In the genomic region with DNA sequence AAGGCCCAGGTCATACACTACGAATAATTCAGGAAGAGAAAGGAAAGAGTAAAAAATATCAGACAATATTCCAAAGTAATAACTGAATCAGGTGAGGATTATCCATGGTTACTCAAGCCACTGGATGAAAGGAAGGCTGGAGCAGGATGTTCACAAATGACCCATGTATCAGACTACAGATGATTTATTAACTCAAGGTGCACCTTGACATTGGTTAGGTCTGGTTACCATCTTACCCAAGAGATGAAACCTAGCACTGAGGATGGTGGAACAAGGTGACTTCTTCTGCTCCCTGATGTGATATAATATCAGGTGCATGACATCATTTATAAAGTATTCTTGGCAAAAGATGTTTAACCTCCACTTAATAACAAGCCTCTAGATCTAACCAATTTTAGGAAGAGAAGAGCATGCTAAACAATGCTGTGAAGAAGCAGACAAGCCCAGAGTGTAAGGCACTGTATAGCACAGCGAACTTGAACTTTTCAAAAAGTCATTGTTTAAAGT, we compare ENCODE assay signal across 28 cellular contexts.
DNase-seq lines count a peak whose midpoint lies in the region; ATAC-seq lines count a peak whose summit lies in the region.
"Had no signal": no experiment of that assay in that cellular context is flagged by ENCODE, and none has a peak within 500 bp of the region (broad histone marks: within the 10 kb centered on the region; RNA-seq: fewer than 3 reads in every experiment).

No MANE protein-coding gene starts in this region.

- DNase-seq in activated T-cell treated with anti-CD3 and anti-CD28 coated beads, Interleukin-2, amount 50 U/mL, for 24 hours: no peak
- no peak for DNase-seq in activated T-cell treated with anti-CD3 and anti-CD28 coated beads, Interleukin-2, amount 50 U/mL, for 1 hour
- DNase-seq in CD8-positive, alpha-beta memory T cell: no peak
- no peak for DNase-seq in naive thymus-derived CD8-positive, alpha-beta T cell
- DNase-seq in NCI-H748 (lab: John Stamatoyannopoulos, UW; ENCODE audit: unreplicated experiment): no peak
- no peak for DNase-seq in T1000 (lab: John Stamatoyannopoulos, UW)
- DNase-seq: activated CD4-positive, CD25-positive, alpha-beta regulatory T cell; activated naive CD4-positive, alpha-beta T cell treated with anti-CD3 and anti-CD28 coated beads, Interleukin-2, amount 50 U/mL, for 16 hours; AML-193; aorta; EL; KBM-7; mucosa of descending colon; NCI-H1105; NCI-H187 treated with DMSO at 0.1 percent for 48 hours; NCI-H2171; NCI-H524 treated with DMSO at 0.1 percent for 48 hours; NK-92 treated with Interleukin-12 subunit alpha and Interleukin-12 subunit beta, amount 100 ng/mL, for 24 hours; retina; small intestine; stimulated activated naive CD8-positive, alpha-beta T cell treated with anti-CD3 and anti-CD28 coated beads, Interleukin-15, Interleukin-2, amounts not matched to agents 100 U/mL and 50 U/mL, for 24 hours; T-helper 1 cell; uterus had no signal

- CTCF ChIA-PET in CD8-positive, alpha-beta memory T cell (lab: Charles Lee): interaction anchor here (1.2 kb wide), 1 partner anchor 63 kb away, joined by 3 read pairs; no protein-coding TSS in a partner anchor

- no peak overlapping the region for H3K4me3 ChIP-seq in CD8-positive, alpha-beta memory T cell (ENCODE audit: low read length)
- H3K4me3 ChIP-seq: mucosa of descending colon, thoracic aorta, uterus had no signal

- H3K4me1 ChIP-seq in CD8-positive, alpha-beta memory T cell (ENCODE audit: insufficient read depth, low read length): peaks cover 88% of the 10 kb centered on the region

- peaks cover 89% of the 10 kb centered on the region for H3K36me3 Mint-ChIP-seq in activated T-cell treated with anti-CD3 and anti-CD28 coated beads, Interleukin-2, amount 50 U/mL, for 24 hours (ENCODE audit: low read depth)
- peaks cover 5 to 74% (median 12%) of the 10 kb centered on the region in 3 donors for H3K36me3 Mint-ChIP-seq in CD8-positive, alpha-beta memory T cell
- peaks cover 32% of the 10 kb centered on the region for H3K36me3 Mint-ChIP-seq in activated naive CD8-positive, alpha-beta T cell
- peaks cover 9 to 27% (median 21%) of the 10 kb centered on the region in 3 donors for H3K36me3 Mint-ChIP-seq in naive thymus-derived CD8-positive, alpha-beta T cell

- H3K9me3 ChIP-seq in CD8-positive, alpha-beta memory T cell (ENCODE audit: low read length): no peaks in the 10 kb centered on the region
- H3K9me3 ChIP-seq: mucosa of descending colon, thoracic aorta, uterus had no signal

- H3K4me1 Mint-ChIP-seq in activated T-cell treated with anti-CD3 and anti-CD28 coated beads, Interleukin-2, amount 50 U/mL, for 24 hours (ENCODE audit: low read depth): peaks cover 90% of the 10 kb centered on the region
- peaks cover 88 to 96% (median 96%) of the 10 kb centered on the region in 3 donors for H3K4me1 Mint-ChIP-seq in CD8-positive, alpha-beta memory T cell
- peaks cover 87% of the 10 kb centered on the region for H3K4me1 Mint-ChIP-seq in activated naive CD8-positive, alpha-beta T cell (ENCODE audit: low read depth)
- peaks cover 39 to 91% (median 86%) of the 10 kb centered on the region in 4 donors for H3K4me1 Mint-ChIP-seq in naive thymus-derived CD8-positive, alpha-beta T cell

- POLR2A ChIA-PET in CD8-positive, alpha-beta memory T cell (lab: Charles Lee): no interaction called here
- POLR2A ChIA-PET in naive thymus-derived CD8-positive, alpha-beta T cell (lab: Charles Lee): interaction anchor here (1.0 kb wide), 1 partner anchor 14 kb away, joined by 3 read pairs; no protein-coding TSS in a partner anchor

- no peak overlapping the region for H3K4me3 Mint-ChIP-seq in activated T-cell treated with anti-CD3 and anti-CD28 coated beads, Interleukin-2, amount 50 U/mL, for 24 hours
- peak overlapping the region in 2 of 7 donors; percentile 1 to 28 for H3K4me3 Mint-ChIP-seq in CD8-positive, alpha-beta memory T cell
- no peak overlapping the region for H3K4me3 Mint-ChIP-seq in activated naive CD8-positive, alpha-beta T cell
- H3K4me3 Mint-ChIP-seq in naive thymus-derived CD8-positive, alpha-beta T cell: peak overlapping the region in 1 of 10 donors; percentile 6
- H3K4me3 Mint-ChIP-seq: neural crest cell had no signal

- H3K27ac Mint-ChIP-seq in activated T-cell treated with anti-CD3 and anti-CD28 coated beads, Interleukin-2, amount 50 U/mL, for 24 hours: peak overlapping the region; percentile 99
- peak overlapping the region in 7 of 8 donors; percentile 69 to 100 (median 87) for H3K27ac Mint-ChIP-seq in CD8-positive, alpha-beta memory T cell
- peak overlapping the region; percentile 100 for H3K27ac Mint-ChIP-seq in activated naive CD8-positive, alpha-beta T cell
- peak overlapping the region in 9 of 10 donors; percentile 25 to 100 (median 88) for H3K27ac Mint-ChIP-seq in naive thymus-derived CD8-positive, alpha-beta T cell

- H3K27me3 ChIP-seq in CD8-positive, alpha-beta memory T cell (ENCODE audit: insufficient read depth, low read length, poor library complexity, severe bottlenecking): no peaks in the 10 kb centered on the region
- H3K27me3 ChIP-seq: uterus had no signal

- no peaks in the 10 kb centered on the region for H3K36me3 ChIP-seq in CD8-positive, alpha-beta memory T cell (ENCODE audit: insufficient read depth, low read length)
- H3K36me3 ChIP-seq: thoracic aorta, uterus had no signal

- peaks cover 7% of the 10 kb centered on the region for H3K9me3 Mint-ChIP-seq in activated T-cell treated with anti-CD3 and anti-CD28 coated beads, Interleukin-2, amount 50 U/mL, for 24 hours
- no peaks in the 10 kb centered on the region for H3K9me3 Mint-ChIP-seq in CD8-positive, alpha-beta memory T cell
- peaks cover 3% of the 10 kb centered on the region for H3K9me3 Mint-ChIP-seq in activated naive CD8-positive, alpha-beta T cell (ENCODE audit: low read depth)
- peaks cover 0 to 9% (median 2%) of the 10 kb centered on the region in 9 donors for H3K9me3 Mint-ChIP-seq in naive thymus-derived CD8-positive, alpha-beta T cell
- H3K9me3 Mint-ChIP-seq: neural crest cell had no signal

- no peaks in the 10 kb centered on the region for H3K27me3 Mint-ChIP-seq in activated T-cell treated with anti-CD3 and anti-CD28 coated beads, Interleukin-2, amount 50 U/mL, for 24 hours
- H3K27me3 Mint-ChIP-seq in CD8-positive, alpha-beta memory T cell: no peaks in the 10 kb centered on the region
- no peaks in the 10 kb centered on the region for H3K27me3 Mint-ChIP-seq in activated naive CD8-positive, alpha-beta T cell
- H3K27me3 Mint-ChIP-seq in naive thymus-derived CD8-positive, alpha-beta T cell: no peaks in the 10 kb centered on the region

- ATAC-seq in naive thymus-derived CD8-positive, alpha-beta T cell: no peak
- ATAC-seq in HG03469 (IDR thresholded peaks at IDR 0.05; ENCODE audit: unreplicated experiment): no peak
- ATAC-seq: mucosa of descending colon; stimulated activated naive CD8-positive, alpha-beta T cell treated with anti-CD3 and anti-CD28 coated beads, Interleukin-15, Interleukin-2, amounts not matched to agents 100 U/mL and 50 U/mL, for 24 hours had no signal

- no peak overlapping the region for H3K27ac ChIP-seq in CD8-positive, alpha-beta memory T cell (ENCODE audit: low read depth, low read length)
- H3K27ac ChIP-seq: parathyroid adenoma, thoracic aorta, uterus had no signal
